Comparison of ENCODE assay signal across 20 cellular contexts in the genomic region with DNA sequence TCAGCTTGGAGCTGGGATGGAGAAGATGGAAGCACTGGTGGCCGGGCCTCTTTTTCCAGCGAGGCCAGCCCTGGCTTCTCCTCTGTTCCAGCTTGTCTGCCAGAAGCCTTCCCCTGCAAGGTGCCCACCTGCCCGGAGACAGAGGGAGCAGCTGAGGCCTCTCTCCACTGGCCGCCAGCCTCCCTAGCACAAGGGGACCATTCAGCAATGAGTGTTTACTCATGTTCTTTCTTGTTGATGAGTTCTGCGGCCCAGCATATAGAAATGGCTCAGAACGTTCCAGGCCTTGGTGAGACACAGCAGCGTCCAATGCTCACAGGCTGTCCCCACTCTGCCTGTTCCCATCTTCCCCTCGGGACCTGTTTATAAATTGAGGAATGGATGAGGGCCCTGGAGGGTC. TPM values are rescaled to one million over a fixed set of nuclear protein-coding genes. Genes with fewer than 3 reads are reported as not detected.
DNase-seq lines count a peak whose midpoint lies in the region; ATAC-seq and TF ChIP-seq lines count a peak whose summit lies in the region.
"Had no signal": no experiment of that assay in that cellular context is flagged by ENCODE, and none has a peak within 500 bp of the region (broad histone marks: within the 10 kb centered on the region; RNA-seq: fewer than 3 reads in every experiment).

No MANE protein-coding gene starts in this region.

- WGBS in right cardiac atrium, result 93% methylated on average over 8 of the region's 8 CpGs
- WGBS in psoas muscle, 3 donors, result 81 to 87% (median 85%) methylated on average over 8 of the region's 8 CpGs
- 93 to 100% methylated on average over 3 to 8 of the region's 8 CpGs for WGBS in endodermal cell (ENCODE audit: insufficient coverage in 1 of 2, insufficient read length in 1 of 2), 2 experiments

- no peaks in the 10 kb centered on the region for H3K9me3 Mint-ChIP-seq in endodermal cell
- H3K9me3 Mint-ChIP-seq: activated T-helper 17 cell treated with anti-CD3 and anti-CD28 coated beads, Interleukin-2, amount 50 U/mL, for 72 hours; CD4-positive, CD25-positive, alpha-beta regulatory T cell; immature natural killer cell; memory B cell had no signal

- no peaks in the 10 kb centered on the region for H3K27me3 Mint-ChIP-seq in endodermal cell (ENCODE audit: insufficient read depth)
- H3K27me3 Mint-ChIP-seq: activated CD8-positive, alpha-beta memory T cell treated with anti-CD3 and anti-CD28 coated beads, Interleukin-2, amount 10 ng/mL, durations not matched to agents 7 days and 5 days; activated T-helper 17 cell treated with anti-CD3 and anti-CD28 coated beads, Interleukin-2, amount 50 U/mL, for 72 hours had no signal

- intact Hi-C loops in right cardiac atrium (cut with DNase I), result no loop called here
- intact Hi-C loops in left cardiac atrium (cut with DNase I), result no loop called here
- intact Hi-C loops in psoas muscle (cut with DNase I), result no loop called here

- H3K9me3 ChIP-seq in right cardiac atrium (ENCODE audit: control insufficient read depth, low read length), result no peaks in the 10 kb centered on the region
- H3K9me3 ChIP-seq in psoas muscle, result no peaks in the 10 kb centered on the region
- no peaks in the 10 kb centered on the region for H3K9me3 ChIP-seq in endodermal cell (ENCODE audit: control insufficient read depth, low read length)
- H3K9me3 ChIP-seq: suprapubic skin had no signal

- H3K27ac ChIP-seq in right cardiac atrium (ENCODE audit: low read length), result peak overlapping the region; percentile 12
- peak overlapping the region; percentile 25 for H3K27ac ChIP-seq in psoas muscle
- H3K27ac ChIP-seq in endodermal cell (ENCODE audit: low read depth, low read length), result no peak overlapping the region

- DNase-seq in right cardiac atrium, result peak in 1 of 3 donors; percentile 26
- DNase-seq in left cardiac atrium, result no peak
- peak; percentile 76 for DNase-seq in inferior parietal cortex (ENCODE audit: extremely low spot score)
- no peak for DNase-seq in psoas muscle
- DNase-seq in endodermal cell, result no peak
- DNase-seq in NCI-H146 (lab: John Stamatoyannopoulos, UW), result no peak
- no peak for DNase-seq in KG1 (lab: John Stamatoyannopoulos, UW)
- DNase-seq: activated CD8-positive, alpha-beta memory T cell treated with anti-CD3 and anti-CD28 coated beads, Interleukin-2, amount 10 ng/mL, durations not matched to agents 7 days and 5 days; CD4-positive, CD25-positive, alpha-beta regulatory T cell; DMS153; GF-D8; immature natural killer cell; NCI-H1436 treated with DMSO at 0.1 percent for 48 hours; stimulated activated CD4-positive, alpha-beta T cell treated with anti-CD3 and anti-CD28 coated beads, Interleukin-4, amount 100 ng/mL, for 24 hours had no signal

- peaks cover 0 to 21% of the 10 kb centered on the region in 2 donors for H3K36me3 ChIP-seq in psoas muscle (ENCODE audit: insufficient read depth in 1 of 2, low read depth in 1 of 2)
- H3K36me3 ChIP-seq in endodermal cell (ENCODE audit: control insufficient read depth, insufficient read depth, low read length), result peaks cover 17% of the 10 kb centered on the region

- H3K4me1 ChIP-seq in right cardiac atrium (ENCODE audit: control insufficient read depth, insufficient read depth, low read length), result peaks cover 40% of the 10 kb centered on the region
- peaks cover 61% of the 10 kb centered on the region for H3K4me1 ChIP-seq in psoas muscle
- H3K4me1 ChIP-seq in endodermal cell (ENCODE audit: control insufficient read depth, insufficient read depth, low read length), result peaks cover 6% of the 10 kb centered on the region

- H3K27me3 ChIP-seq in right cardiac atrium (ENCODE audit: control insufficient read depth, insufficient read depth) (no peaks in the 10 kb centered on the region), psoas muscle (ENCODE audit: insufficient read depth in 3 of 3, low read length in 2 of 3) (no peaks in the 10 kb centered on the region), endodermal cell (ENCODE audit: control insufficient read depth, insufficient read depth, low read length, poor library complexity, severe bottlenecking) (no peaks in the 10 kb centered on the region)
- H3K27me3 ChIP-seq: suprapubic skin had no signal

- H3K9ac ChIP-seq in endodermal cell (ENCODE audit: extremely low read depth, low read length, poor library complexity, severe bottlenecking), result no peak overlapping the region

- no peak overlapping the region for H3K27ac Mint-ChIP-seq in endodermal cell
- H3K27ac Mint-ChIP-seq: activated CD8-positive, alpha-beta memory T cell treated with anti-CD3 and anti-CD28 coated beads, Interleukin-2, amount 10 ng/mL, durations not matched to agents 7 days and 5 days; activated T-helper 17 cell treated with anti-CD3 and anti-CD28 coated beads, Interleukin-2, amount 50 U/mL, for 72 hours; CD4-positive, CD25-positive, alpha-beta regulatory T cell; immature natural killer cell; memory B cell had no signal

- H3K36me3 Mint-ChIP-seq in endodermal cell (ENCODE audit: low read depth), result peaks cover 11% of the 10 kb centered on the region
- H3K36me3 Mint-ChIP-seq: activated CD8-positive, alpha-beta memory T cell treated with anti-CD3 and anti-CD28 coated beads, Interleukin-2, amount 10 ng/mL, durations not matched to agents 7 days and 5 days; CD4-positive, CD25-positive, alpha-beta regulatory T cell; immature natural killer cell; memory B cell had no signal

- ATAC-seq in right cardiac atrium (no peak), left cardiac atrium (no peak), psoas muscle (no peak), GM21619 (IDR thresholded peaks at IDR 0.05; ENCODE audit: unreplicated experiment) (no peak)
- ATAC-seq: activated CD8-positive, alpha-beta memory T cell treated with anti-CD3 and anti-CD28 coated beads, Interleukin-2, amount 10 ng/mL, durations not matched to agents 7 days and 5 days; activated T-helper 17 cell treated with anti-CD3 and anti-CD28 coated beads, Interleukin-2, amount 50 U/mL, for 72 hours; esophagus mucosa; GM12878 had no signal

- peaks cover 9% of the 10 kb centered on the region for H3K4me1 Mint-ChIP-seq in endodermal cell
- H3K4me1 Mint-ChIP-seq: activated CD8-positive, alpha-beta memory T cell treated with anti-CD3 and anti-CD28 coated beads, Interleukin-2, amount 10 ng/mL, durations not matched to agents 7 days and 5 days; activated T-helper 17 cell treated with anti-CD3 and anti-CD28 coated beads, Interleukin-2, amount 50 U/mL, for 72 hours; CD4-positive, CD25-positive, alpha-beta regulatory T cell; immature natural killer cell; memory B cell had no signal

- H3K4me3 ChIP-seq in right cardiac atrium (ENCODE audit: low read length), result no peak overlapping the region
- no peak overlapping the region for H3K4me3 ChIP-seq in psoas muscle
- H3K4me3 ChIP-seq in endodermal cell (ENCODE audit: low read length), result no peak overlapping the region
- H3K4me3 ChIP-seq: GM12878, suprapubic skin had no signal

- no peak overlapping the region for H3K4me3 Mint-ChIP-seq in endodermal cell
- H3K4me3 Mint-ChIP-seq: activated CD8-positive, alpha-beta memory T cell treated with anti-CD3 and anti-CD28 coated beads, Interleukin-2, amount 10 ng/mL, durations not matched to agents 7 days and 5 days; activated T-helper 17 cell treated with anti-CD3 and anti-CD28 coated beads, Interleukin-2, amount 50 U/mL, for 72 hours; CD4-positive, CD25-positive, alpha-beta regulatory T cell; immature natural killer cell; memory B cell had no signal

- TF ChIP-seq CTCF in psoas muscle (IDR thresholded peaks at IDR 0.05), result no peak
- no peak for TF ChIP-seq CTCF in endodermal cell (conservative IDR thresholded peaks at IDR 0.05)

RNA-seq across cellular contexts. Expression of a gene that starts 47.3 kb away (rescaled TPM):
- total RNA-seq in right cardiac atrium, result 10 to 100 TPM; 19.8 to 37.0 (median 23.3) TPM
- 14.9 TPM for polyA plus RNA-seq in right cardiac atrium
- total RNA-seq in left cardiac atrium, result 10 to 100 TPM; 17.7 to 40.0 TPM
- 10 to 100 TPM; 10.6 to 44.0 (median 16.6) TPM for total RNA-seq in psoas muscle
- 10 to 100 TPM in 1 of 3 donors, 1 to 10 TPM in 2; 3.3 to 12.1 (median 8.2) TPM for polyA plus RNA-seq in psoas muscle
- 10 to 100 TPM; 12.9 to 40.8 TPM for total RNA-seq in endodermal cell
- 12.8 TPM for polyA plus RNA-seq in endodermal cell (2013, experiment 1 of 2)
- 11.8 TPM for polyA plus RNA-seq in endodermal cell (2013, experiment 2 of 2)
- total RNA-seq: CD4-positive, CD25-positive, alpha-beta regulatory T cell had no signal
- polyA plus RNA-seq: CD4-positive, CD25-positive, alpha-beta regulatory T cell; immature natural killer cell had no signal
